9 cellular contexts compared by ENCODE assay signal in the genomic region with DNA sequence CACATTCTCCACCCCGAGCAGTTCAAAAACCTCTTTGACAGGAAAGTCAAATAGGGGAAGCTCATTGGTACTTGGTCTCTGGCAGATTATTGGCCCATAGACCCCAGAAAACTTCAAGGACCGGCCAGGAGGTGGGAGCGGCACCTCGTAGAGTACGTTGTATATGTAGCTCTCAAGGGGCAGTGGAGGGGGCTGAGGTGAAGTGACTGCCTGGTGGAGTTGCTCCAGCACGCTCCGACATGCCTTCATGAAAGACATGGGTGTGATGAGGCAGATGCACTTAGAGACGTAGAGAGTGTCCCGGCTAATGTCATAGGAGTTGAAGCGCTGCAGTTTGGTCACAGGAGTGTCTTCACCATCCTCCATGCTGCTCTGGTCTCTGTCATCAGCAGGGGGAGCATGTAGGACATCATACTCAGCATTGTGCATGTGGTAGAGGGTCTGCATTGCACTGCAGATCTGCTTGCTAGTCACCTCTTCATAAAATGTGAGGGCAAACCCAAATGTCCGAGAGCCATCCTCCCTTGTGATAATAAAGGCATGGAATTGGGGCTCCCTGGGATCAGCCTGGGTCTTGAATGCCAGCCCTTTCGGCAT.
A peak's percentile ranks its signal among the peaks of the same experiment; 100 is the strongest.
DNase-seq lines count a peak whose midpoint lies in the region; ATAC-seq and FAIRE-seq lines count a peak whose summit lies in the region.
"Had no signal": no experiment of that assay in that cellular context is flagged by ENCODE, and none has a peak within 500 bp of the region (broad histone marks: within the 10 kb centered on the region; RNA-seq: fewer than 3 reads in every experiment).

No MANE protein-coding gene starts in this region.

- DNase-seq in GDM1 (lab: John Stamatoyannopoulos, UW) (peak; percentile 15), HTR-8/SVneo (ENCODE audit: insufficient read length, low spot score) (no peak), cerebellar cortex (ENCODE audit: low spot score) (peak; percentile 35), naive B cell (peak; percentile 3)
- no peak for DNase-seq in activated CD4-positive, CD25-positive, alpha-beta regulatory T cell treated with anti-CD3 and anti-CD28 coated beads, Interleukin-2, amount 50 U/mL, for 72 hours
- DNase-seq: EL had no signal

- peaks cover 4 to 8% (median 4%) of the 10 kb centered on the region in 3 donors for H3K4me1 Mint-ChIP-seq in naive B cell

- FAIRE-seq in HTR-8/SVneo (lab: Jason Lieb, UNC), result peak; percentile 23

- no peak overlapping the region for H3K27ac Mint-ChIP-seq in naive B cell

- no peaks in the 10 kb centered on the region for H3K27me3 Mint-ChIP-seq in naive B cell

- peaks cover 0 to 6% of the 10 kb centered on the region in 2 donors for H3K36me3 Mint-ChIP-seq in naive B cell

- ATAC-seq in naive B cell (ENCODE audit: low read depth in 2 of 2) (peak in 1 of 2 donors; percentile 44), GM21526 (IDR thresholded peaks at IDR 0.05; ENCODE audit: low FRiP score, unreplicated experiment) (no peak), HG03457 (IDR thresholded peaks at IDR 0.05; ENCODE audit: unreplicated experiment) (no peak)
- ATAC-seq: activated CD4-positive, CD25-positive, alpha-beta regulatory T cell treated with anti-CD3 and anti-CD28 coated beads, Interleukin-2, amount 50 U/mL, for 24 hours had no signal

- H3K4me3 Mint-ChIP-seq in naive B cell, result no peak overlapping the region

- H3K9me3 Mint-ChIP-seq in naive B cell, result no peaks in the 10 kb centered on the region

Comparison
In these comparisons a context has a peak if more than half of its experiments do, and no peak if none do; other contexts are left out.
1. DNase-seq: peak in GDM1 (single experiment), cerebellar cortex (single experiment) and naive B cell (single experiment); none in HTR-8/SVneo (single experiment) and activated CD4-positive, CD25-positive, alpha-beta regulatory T cell treated with anti-CD3 and anti-CD28 coated beads, Interleukin-2, amount 50 U/mL, for 72 hours (single experiment).